ENCODE assay signal across 8 cellular contexts in genomic region chr16:10181196-10182162, GRCh38. TPM values are rescaled to one million over a fixed set of nuclear protein-coding genes. Genes with fewer than 3 reads are reported as not detected.
DNase-seq lines count a peak whose midpoint lies in the region; ATAC-seq and TF ChIP-seq lines count a peak whose summit lies in the region.

No MANE protein-coding gene starts in this region.

- H3K4me3 ChIP-seq in HCT116 (replicated peaks in 1 of 2; ENCODE audit: low read depth in 1 of 2, low read length in 2 of 2) (no peak overlapping the region), PC-9 (no peak overlapping the region), breast epithelium (peak overlapping the region; percentile 21 to 62 (median 37)), gastrocnemius medialis (peak overlapping the region in 2 of 4 donors; percentile 17 to 25)

- H4K20me1 ChIP-seq in HCT116 (ENCODE audit: insufficient read depth), result no peaks in the 10 kb centered on the region
- no peaks in the 10 kb centered on the region for H4K20me1 ChIP-seq in PC-9 (ENCODE audit: insufficient read depth)

- TF ChIP-seq RAD21 in HCT116 (IDR thresholded peaks at IDR 0.05; ENCODE audit: low read depth), result peak; percentile 90

- TF ChIP-seq POLR2A in HCT116 (IDR thresholded peaks at IDR 0.05; ENCODE audit: borderline replicate concordance, extremely low read depth, insufficient read depth, insufficient read length), result no peak
- TF ChIP-seq POLR2A in breast epithelium (IDR thresholded peaks at IDR 0.05), result no peak
- no peak for TF ChIP-seq POLR2A in gastrocnemius medialis (IDR thresholded peaks at IDR 0.05)

- no TSS peak for BruUV-seq in HCT116 (replicated peaks; lab: Mats Ljungman, UMichigan)
- no TSS peak for BruUV-seq in PC-9 (replicated peaks; lab: Mats Ljungman, UMichigan)

- no peaks in the 10 kb centered on the region for H3K36me3 ChIP-seq in HCT116 (ENCODE audit: control insufficient read depth in 1 of 2, insufficient read depth in 2 of 2, low read length in 2 of 2)
- no peaks in the 10 kb centered on the region for H3K36me3 ChIP-seq in PC-9 (ENCODE audit: low read depth)
- H3K36me3 ChIP-seq in breast epithelium, result no peaks in the 10 kb centered on the region
- H3K36me3 ChIP-seq in gastrocnemius medialis, result no peaks in the 10 kb centered on the region

- H3K9ac ChIP-seq in HCT116 (ENCODE audit: low read length), result no peak overlapping the region

- TF ChIP-seq CTCF in HCT116 (IDR thresholded peaks at IDR 0.05 in 2 of 3, conservative IDR thresholded peaks at IDR 0.05 in 1 of 3; ENCODE audit: borderline replicate concordance in 1 of 3, insufficient read depth in 1 of 3, low read depth in 2 of 3, low read length in 2 of 3) (peak; percentile 52 to 93 (median 77); a peak in 5 of 6 replicates), PC-9 (conservative IDR thresholded peaks at IDR 0.05) (peak; percentile 50; the same call in 1 of the 2 replicates), breast epithelium (IDR thresholded peaks at IDR 0.05) (peak; percentile 38 to 88 (median 87)), gastrocnemius medialis (IDR thresholded peaks at IDR 0.05 in 4 of 5, conservative IDR thresholded peaks at IDR 0.05 in 1 of 5) (peak; percentile 46 to 78 (median 69))

- POLR2A ChIA-PET in HCT116 (lab: Charles Lee) (no interaction called here), PC-9 (lab: Charles Lee; ENCODE audit: unreplicated experiment) (no interaction called here)

- intact Hi-C loops in HCT116 (cut with micrococcal nuclease) (loop anchor here (1.0 to 2.0 kb wide), 3 partner anchors 533 to 1021 kb away; no protein-coding TSS in a partner anchor), PC-9 (cut with micrococcal nuclease; ENCODE audit: unreplicated experiment) (no loop called here), breast epithelium (cut with DNase I; ENCODE audit: low total_unique reads) (no loop called here), gastrocnemius medialis (cut with DNase I; ENCODE audit: low total_unique reads) (loop anchor here (5.0 kb wide), 2 partner anchors 1019 to 1614 kb away; no protein-coding TSS in a partner anchor)

- H3K4me2 ChIP-seq in HCT116 (ENCODE audit: low read length), result peak overlapping the region; percentile 40
- H3K4me2 ChIP-seq in PC-9, result no peak overlapping the region

- in situ Hi-C loops in gastrocnemius medialis (cut with MboI; ENCODE audit: low sequenced_read_pairs in 4 of 4), result loop anchor here in 2 of 4 donors (10.0 to 25.0 kb wide), 3 partner anchors 537 to 1019 kb away; no protein-coding TSS in a partner anchor

- peak; percentile 8 for DNase-seq in GDM1 (lab: John Stamatoyannopoulos, UW)
- peak; percentile 21 for DNase-seq in HCT116 (ENCODE audit: low read depth, low spot score)
- DNase-seq in PC-9, result peak in 1 of 2 experiments; percentile 27
- peak; percentile 32 to 65 for DNase-seq in breast epithelium (ENCODE audit: low spot score in 2 of 2)
- DNase-seq in iPS-NIHi11 (ENCODE audit: low spot score), result peak; percentile 92
- peak in 1 of 2 donors; percentile 16 for DNase-seq in gastrocnemius medialis
- DNase-seq in cortex of kidney (lab: John Stamatoyannopoulos, UW), result no peak

- no peak overlapping the region for H3K27ac ChIP-seq in HCT116 (ENCODE audit: low read depth, low read length)
- no peak overlapping the region for H3K27ac ChIP-seq in PC-9
- H3K27ac ChIP-seq in breast epithelium, result no peak overlapping the region
- H3K27ac ChIP-seq in gastrocnemius medialis, result no peak overlapping the region

- H3K9me3 ChIP-seq in HCT116 (ENCODE audit: control insufficient read depth in 1 of 2, insufficient read depth in 1 of 2, low read depth in 1 of 2, low read length in 2 of 2) (no peaks in the 10 kb centered on the region), PC-9 (ENCODE audit: insufficient read depth, low read depth) (no peaks in the 10 kb centered on the region), breast epithelium (no peaks in the 10 kb centered on the region), gastrocnemius medialis (no peaks in the 10 kb centered on the region)

- ATAC-seq in HCT116 (peak; percentile 93), gastrocnemius medialis (peak in 1 of 2 donors; percentile 39), GM21717 (IDR thresholded peaks at IDR 0.05; ENCODE audit: unreplicated experiment) (no peak)

- H3K4me1 ChIP-seq in HCT116 (ENCODE audit: control insufficient read depth in 1 of 2, insufficient read depth in 2 of 2, low read length in 2 of 2) (peaks cover 0 to 4% of the 10 kb centered on the region in 2 experiments; a peak in 1 of 4 replicates), PC-9 (replicated peaks; ENCODE audit: insufficient read depth) (no peaks in the 10 kb centered on the region), breast epithelium (peaks cover 0 to 6% of the 10 kb centered on the region in 2 donors), gastrocnemius medialis (peaks cover 0 to 8% of the 10 kb centered on the region in 2 donors)

- H3K79me2 ChIP-seq in HCT116 (ENCODE audit: insufficient read depth, low read length), result no peaks in the 10 kb centered on the region
- H3K79me2 ChIP-seq in PC-9 (ENCODE audit: low read depth), result no peaks in the 10 kb centered on the region

- H3K9me2 ChIP-seq in HCT116 (ENCODE audit: insufficient read depth) (no peaks in the 10 kb centered on the region), PC-9 (ENCODE audit: insufficient read depth) (no peaks in the 10 kb centered on the region)

- RAD21 ChIA-PET in HCT116 (lab: Charles Lee; ENCODE audit: low non-redundant PET in 1 of 2, low total read pairs in 2 of 2, uncharacterized antibody in 2 of 2, unreplicated experiment in 2 of 2), result interaction anchor here in 1 of 2 experiments (0.6 to 1.0 kb wide), 2 partner anchors 80 to 1042 kb away, joined by 3 to 4 read pairs; no protein-coding TSS in a partner anchor

- H3F3A ChIP-seq in PC-9 (ENCODE audit: insufficient read depth, low read depth), result no peaks in the 10 kb centered on the region

- no peaks in the 10 kb centered on the region for H3K27me3 ChIP-seq in HCT116 (ENCODE audit: insufficient read depth, low read length)
- H3K27me3 ChIP-seq in PC-9 (ENCODE audit: insufficient read depth, low read depth), result no peaks in the 10 kb centered on the region
- H3K27me3 ChIP-seq in breast epithelium, result peaks cover 5 to 57% of the 10 kb centered on the region in 2 donors
- peaks cover 32 to 45% (median 44%) of the 10 kb centered on the region in 3 donors for H3K27me3 ChIP-seq in gastrocnemius medialis

- CTCF ChIA-PET in HCT116 (lab: Charles Lee) (interaction anchor here (1.4 to 1.6 kb wide), 2 partner anchors 533 to 923 kb away, joined by 6 to 12 read pairs; no protein-coding TSS in a partner anchor), PC-9 (lab: Charles Lee) (no interaction called here)

- H2AFZ ChIP-seq in HCT116 (ENCODE audit: low read depth, low read length, poor library complexity, severe bottlenecking), result peak overlapping the region; percentile 41
- H2AFZ ChIP-seq in PC-9, result no peak overlapping the region

TF ChIP-seq in HCT116, 20 proteins besides CTCF, POLR2A, EP300 and RAD21:
- TF ChIP-seq EGR1 (IDR thresholded peaks at IDR 0.05; ENCODE audit: low read depth) (no peak), JUND (IDR thresholded peaks at IDR 0.05) (no peak), SIN3A (IDR thresholded peaks at IDR 0.05; ENCODE audit: low read depth) (no peak), CEBPB (IDR thresholded peaks at IDR 0.05; ENCODE audit: low read depth) (no peak), POLR2AphosphoS5 (IDR thresholded peaks at IDR 0.05; ENCODE audit: low read depth, low read length) (no peak), SP1 (IDR thresholded peaks at IDR 0.05; ENCODE audit: low read depth) (no peak), ZFX (IDR thresholded peaks at IDR 0.05) (no peak), REST (IDR thresholded peaks at IDR 0.05; ENCODE audit: low read depth) (no peak), TCF7L2 (IDR thresholded peaks at IDR 0.05; ENCODE audit: borderline replicate concordance, extremely low read depth, insufficient read depth, insufficient read length) (no peak), CBX3 (IDR thresholded peaks at IDR 0.05; ENCODE audit: low read depth) (no peak)
TF ChIP-seq in HCT116: peak in this region for 0.

RNA-seq across cellular contexts. Expression of gene GRIN2A, which starts 0.7 kb away (rescaled TPM):
- total RNA-seq in HCT116 (2021; ENCODE audit: unreplicated experiment) (0.02 TPM), PC-9 (2021) (not detected in 2 replicates), breast epithelium (under 1 TPM in 2 of 3 donors, not detected in 1; 0.29 to 0.33 TPM), gastrocnemius medialis (under 1 TPM in 2 of 4 donors, not detected in 2; 0.13 to 0.87 TPM)
- not detected in 2 replicates for polyA plus RNA-seq in HCT116 (2012)

Comparison
In these comparisons a context has a peak if more than half of its experiments do, and no peak if none do; other contexts are left out.
1. H3K4me3 ChIP-seq: peak in breast epithelium (3 of 3); none in HCT116 (0 of 2) and PC-9 (single experiment).
2. intact Hi-C loops: an anchor here in HCT116 (1.0 to 2.0 kb wide) and gastrocnemius medialis (5.0 kb wide); none called in PC-9 and breast epithelium.
3. Peak in every context shown above with its lines, with median percentiles within 50 percentile points of each other: CTCF ChIP-seq.